In the genomic region with DNA sequence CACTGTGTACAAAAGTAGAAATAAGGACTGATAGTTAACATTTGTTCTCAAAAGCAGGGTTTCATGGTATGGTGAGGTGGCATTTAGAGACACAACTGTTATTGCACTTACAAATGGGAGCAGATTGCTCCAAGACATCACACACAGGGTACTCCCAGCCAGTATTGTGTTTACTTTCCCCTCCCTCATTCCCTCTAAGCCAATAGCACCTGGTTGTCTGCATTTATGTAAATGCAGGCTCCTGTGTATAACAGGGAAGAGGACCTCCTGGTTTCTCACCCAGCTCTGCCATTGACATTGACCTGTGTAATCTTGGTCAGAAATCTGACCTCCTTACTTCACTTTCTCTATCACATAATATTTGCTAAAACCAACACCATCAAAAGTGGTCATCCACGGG, we compare ENCODE assay signal across 14 cellular contexts.
"Had no signal": no experiment of that assay in that cellular context is flagged by ENCODE, and none has a peak within 500 bp of the region (broad histone marks: within the 10 kb centered on the region; RNA-seq: fewer than 3 reads in every experiment).

No MANE protein-coding gene starts in this region.

- ATAC-seq: activated CD4-positive, alpha-beta T cell treated with anti-CD3 and anti-CD28 coated beads for 36 hours; activated T-cell treated with anti-CD3 and anti-CD28 coated beads, Interleukin-2, amount 50 U/mL, for 4 hours; left lung; naive thymus-derived CD8-positive, alpha-beta T cell had no signal

- H3K9me3 ChIP-seq: adrenal gland, left lung, neutrophil, stomach, thoracic aorta had no signal

- H3K36me3 ChIP-seq: adrenal gland, neutrophil had no signal

- H3K27me3 ChIP-seq: adrenal gland, left lung, stomach had no signal

- H3K4me1 ChIP-seq: adrenal gland, left lung, parathyroid adenoma had no signal

- H3K4me3 ChIP-seq: adrenal gland, left lung, stomach, thoracic aorta had no signal

- H3K27ac ChIP-seq: adrenal gland, left lung, neutrophil, parathyroid adenoma, stomach, VCaP had no signal

- DNase-seq: activated CD4-positive, alpha-beta memory T cell treated with anti-CD3 and anti-CD28 coated beads, Interleukin-2, amount 10 ng/mL, durations not matched to agents 7 days and 5 days; activated CD4-positive, alpha-beta T cell treated with anti-CD3 and anti-CD28 coated beads for 36 hours; activated effector memory CD4-positive, alpha-beta T cell treated with Interleukin-2 at 50 U/mL for 16 hours; activated T-cell treated with anti-CD3 and anti-CD28 coated beads, Interleukin-2, amount 50 U/mL, for 4 hours; adrenal gland; islet precursor cell; left lung; naive thymus-derived CD8-positive, alpha-beta T cell; stimulated activated CD4-positive, alpha-beta T cell treated with anti-CD3 and anti-CD28 coated beads, Interleukin-1b, Interleukin-23, amount 100 ng/mL, for 48 hours; stomach had no signal
